Comparison of ENCODE assay signal across 33 cellular contexts in the genomic region with DNA sequence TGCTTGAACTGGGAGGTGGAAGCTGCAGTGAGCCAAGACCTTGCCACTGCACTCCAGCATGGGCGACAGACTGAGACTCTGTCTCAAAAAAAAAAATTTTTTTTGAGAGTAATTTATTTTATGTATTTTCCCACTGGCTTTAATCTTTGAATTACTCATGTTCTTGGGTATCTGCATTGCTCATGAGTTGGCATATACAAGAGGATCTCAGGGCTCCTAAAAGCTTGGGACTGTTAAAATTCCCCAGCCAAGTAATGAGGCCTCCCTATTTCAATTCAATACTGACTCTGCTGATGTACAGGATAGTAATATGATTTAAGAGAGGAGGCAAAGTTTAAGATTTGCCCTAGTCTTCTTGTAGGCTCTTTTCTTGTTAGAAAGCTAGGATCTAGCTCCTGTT. TPM values are rescaled to one million over a fixed set of nuclear protein-coding genes. Genes with fewer than 3 reads are reported as not detected.
"Had no signal": no experiment of that assay in that cellular context is flagged by ENCODE, and none has a peak within 500 bp of the region (broad histone marks: within the 10 kb centered on the region; RNA-seq: fewer than 3 reads in every experiment).

No MANE protein-coding gene starts in this region.

- H3K4me3 ChIP-seq: heart left ventricle, left lung, lower lobe of right lung, pancreas, prostate gland, spleen, tibial nerve had no signal

- H3K27ac Mint-ChIP-seq: immature natural killer cell; mesothelial cell of epicardium; naive B cell; natural killer cell treated with Interleukin-12 subunit alpha and Interleukin-12 subunit beta and Interleukin-15 and Interleukin-18, amount 100 ng/mL, for 72 hours; stimulated activated effector memory CD8-positive, alpha-beta T cell treated with anti-CD3 and anti-CD28 coated beads, Interleukin-12 subunit alpha, Interleukin-12 subunit beta, amount 100 ng/mL, for 72 hours; stimulated activated naive CD8-positive, alpha-beta T cell treated with anti-CD3 and anti-CD28 coated beads, Interleukin-15, Interleukin-2, amounts not matched to agents 100 ng/mL and 50 ng/mL, for 24 hours; type B pancreatic cell had no signal

- H3K9me3 Mint-ChIP-seq: immature natural killer cell; mesothelial cell of epicardium; naive B cell; natural killer cell treated with Interleukin-12 subunit alpha and Interleukin-12 subunit beta and Interleukin-15 and Interleukin-18, amount 100 ng/mL, for 72 hours; stimulated activated effector memory CD8-positive, alpha-beta T cell treated with anti-CD3 and anti-CD28 coated beads, Interleukin-12 subunit alpha, Interleukin-12 subunit beta, amount 100 ng/mL, for 72 hours; stimulated activated naive CD8-positive, alpha-beta T cell treated with anti-CD3 and anti-CD28 coated beads, Interleukin-15, Interleukin-2, amounts not matched to agents 100 ng/mL and 50 ng/mL, for 24 hours; type B pancreatic cell had no signal

- H3K9me3 ChIP-seq: heart left ventricle, left lung, lower lobe of right lung, pancreas, prostate gland, spleen, tibial nerve had no signal

- H3K36me3 Mint-ChIP-seq: immature natural killer cell; mesothelial cell of epicardium; naive B cell; natural killer cell treated with Interleukin-12 subunit alpha and Interleukin-12 subunit beta and Interleukin-15 and Interleukin-18, amount 100 ng/mL, for 72 hours; stimulated activated effector memory CD8-positive, alpha-beta T cell treated with anti-CD3 and anti-CD28 coated beads, Interleukin-12 subunit alpha, Interleukin-12 subunit beta, amount 100 ng/mL, for 72 hours; type B pancreatic cell had no signal

- ATAC-seq: heart left ventricle; left colon; left lung; lower lobe of right lung; natural killer cell treated with Interleukin-12 subunit alpha and Interleukin-12 subunit beta and Interleukin-15 and Interleukin-18, amount 100 ng/mL, for 72 hours; pancreas; right cardiac atrium; sciatic nerve; stimulated activated effector memory CD8-positive, alpha-beta T cell treated with anti-CD3 and anti-CD28 coated beads, Interleukin-12 subunit alpha, Interleukin-12 subunit beta, amount 100 ng/mL, for 72 hours had no signal

- H3K27me3 ChIP-seq: heart left ventricle, left lung, pancreas, spleen, tibial nerve had no signal

- H3K4me1 Mint-ChIP-seq: immature natural killer cell, naive B cell had no signal

- H3K4me1 ChIP-seq: heart left ventricle, pancreas, prostate gland, spleen had no signal

- DNase-seq: heart left ventricle; hypothalamus; immature natural killer cell; kidney; left colon; left lung; lower lobe of right lung; mammary epithelial cell; mesendoderm; naive B cell; pancreas; posterior cingulate gyrus; retina; right cardiac atrium; small intestine; spleen; stimulated activated CD4-positive, alpha-beta T cell treated with anti-CD3 and anti-CD28 coated beads, Interleukin-4, amount 100 ng/mL, for 24 hours; stimulated activated naive CD4-positive, alpha-beta T cell; substantia nigra had no signal

- H3K27me3 Mint-ChIP-seq: type B pancreatic cell had no signal

- H3K27ac ChIP-seq: heart left ventricle, left lung, lower lobe of right lung, pancreas, prostate gland, spleen, tibial nerve had no signal

- H3K36me3 ChIP-seq: heart left ventricle, left lung, lower lobe of right lung, pancreas, prostate gland, spleen, tibial nerve had no signal

- H3K4me3 Mint-ChIP-seq: immature natural killer cell; mesothelial cell of epicardium; naive B cell; natural killer cell treated with Interleukin-12 subunit alpha and Interleukin-12 subunit beta and Interleukin-15 and Interleukin-18, amount 100 ng/mL, for 72 hours; stimulated activated effector memory CD8-positive, alpha-beta T cell treated with anti-CD3 and anti-CD28 coated beads, Interleukin-12 subunit alpha, Interleukin-12 subunit beta, amount 100 ng/mL, for 72 hours; stimulated activated naive CD8-positive, alpha-beta T cell treated with anti-CD3 and anti-CD28 coated beads, Interleukin-15, Interleukin-2, amounts not matched to agents 100 ng/mL and 50 ng/mL, for 24 hours; type B pancreatic cell had no signal

RNA-seq across cellular contexts. Expression of a gene that starts 6.2 kb away (rescaled TPM):
- total RNA-seq: heart left ventricle, kidney, left colon, left lung, liver, lower lobe of right lung, mammary epithelial cell, mesothelial cell of epicardium, mononuclear cell, omental fat pad, pancreas, prostate gland, right cardiac atrium, sciatic nerve, temporal lobe, tibial nerve, urinary bladder had no signal
- polyA plus RNA-seq: heart left ventricle, immature natural killer cell, liver, mammary epithelial cell, neural cell, pancreas, right cardiac atrium, small intestine, urinary bladder had no signal
